ENCODE assay signal across 17 cellular contexts in the genomic region with DNA sequence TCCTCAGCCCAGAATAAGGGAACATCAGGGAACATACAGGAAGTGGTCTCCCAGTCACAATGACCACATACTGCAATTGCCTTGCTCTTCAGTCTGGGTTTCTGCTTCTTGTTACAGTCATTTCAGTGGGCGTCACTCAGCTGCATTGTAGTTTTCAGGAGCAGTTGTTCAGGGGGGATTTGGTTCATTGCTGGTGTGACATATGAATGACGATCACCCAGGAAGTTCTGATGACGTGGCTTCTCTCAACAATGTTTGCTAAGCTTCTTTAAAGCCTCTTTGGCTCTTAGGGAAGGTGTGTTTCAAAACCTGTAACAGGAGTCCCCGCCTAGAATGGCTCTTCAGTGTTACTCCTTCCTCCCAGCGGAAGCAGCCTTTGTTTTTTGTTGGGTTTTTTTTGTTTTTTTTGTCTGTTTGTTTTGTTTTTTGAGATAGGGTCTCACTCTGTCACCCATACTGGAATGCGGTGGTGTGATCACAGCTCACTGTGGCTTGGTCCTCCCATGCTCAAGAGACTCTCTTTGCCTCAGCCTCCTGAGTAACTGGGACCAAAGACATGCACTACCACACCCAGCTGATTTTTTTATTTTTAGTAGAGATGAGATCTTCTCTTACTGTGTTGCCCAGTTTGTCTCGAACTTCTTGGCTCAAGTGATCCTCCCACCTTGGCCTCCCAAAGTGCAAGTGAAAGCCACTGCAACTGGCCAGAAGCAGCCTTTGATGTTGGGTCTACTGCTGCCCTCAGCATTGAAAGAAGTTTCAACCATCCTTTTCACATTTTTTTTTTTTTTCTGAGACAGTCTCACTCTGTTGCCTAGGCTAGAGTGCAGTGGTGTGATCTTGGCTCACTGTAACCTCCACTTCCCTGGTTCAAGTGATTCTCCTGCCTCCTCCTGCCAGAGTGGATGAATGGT. TPM values are rescaled to one million over a fixed set of nuclear protein-coding genes. Genes with fewer than 3 reads are reported as not detected.
DNase-seq lines count a peak whose midpoint lies in the region; ATAC-seq, FAIRE-seq and TF ChIP-seq lines count a peak whose summit lies in the region.
"Had no signal": no experiment of that assay in that cellular context is flagged by ENCODE, and none has a peak within 500 bp of the region (broad histone marks: within the 10 kb centered on the region; RNA-seq: fewer than 3 reads in every experiment).

No MANE protein-coding gene starts in this region.

- CTCF ChIA-PET in CD8-positive, alpha-beta T cell (lab: Charles Lee), result interaction anchor here (1.9 kb wide), 1 partner anchor 55 kb away, joined by 4 read pairs; no protein-coding TSS in a partner anchor

- H3K27me3 ChIP-seq in CD8-positive, alpha-beta T cell (ENCODE audit: insufficient read depth, low read length), result no peaks in the 10 kb centered on the region

- H3K4me3 ChIP-seq in CD8-positive, alpha-beta T cell (ENCODE audit: low read depth, low read length), result no peak overlapping the region
- H3K4me3 ChIP-seq: heart left ventricle had no signal

- no peaks in the 10 kb centered on the region for H3K4me1 ChIP-seq in CD8-positive, alpha-beta T cell (ENCODE audit: insufficient read depth, low read length)

- DNase-seq in COLO668 (lab: John Stamatoyannopoulos, UW; ENCODE audit: unreplicated experiment), result peak; percentile 31
- DNase-seq in RKO (ENCODE audit: low spot score), result peak; percentile 34
- peak; percentile 37 for DNase-seq in kidney glomerular epithelial cell (lab: John Stamatoyannopoulos, UW)
- no peak for DNase-seq in HTR-8/SVneo (ENCODE audit: insufficient read length, low spot score)
- no peak for DNase-seq in head of caudate nucleus
- DNase-seq in CD8-positive, alpha-beta T cell, result no peak
- DNase-seq: activated CD4-positive, alpha-beta T cell treated with anti-CD3 and anti-CD28 coated beads for 48 hours; activated T-cell treated with anti-CD3 and anti-CD28 coated beads, Interleukin-2, amount 50 U/mL, for 24 hours; DND-41; heart left ventricle; NCI-H2107 had no signal

- TF ChIP-seq CTCF in CD8-positive, alpha-beta T cell (IDR thresholded peaks at IDR 0.05), result no peak

- FAIRE-seq in HTR-8/SVneo (lab: Jason Lieb, UNC), result no peak

- ATAC-seq in GM21619 (IDR thresholded peaks at IDR 0.05; ENCODE audit: unreplicated experiment) (peak; percentile 48), HG02759 (IDR thresholded peaks at IDR 0.05; ENCODE audit: unreplicated experiment) (no peak)
- ATAC-seq in CD8-positive, alpha-beta T cell, result no peak
- ATAC-seq: heart left ventricle had no signal

- H3K36me3 ChIP-seq in CD8-positive, alpha-beta T cell (ENCODE audit: insufficient read depth, low read length), result no peaks in the 10 kb centered on the region
- H3K36me3 ChIP-seq: heart left ventricle had no signal

- POLR2A ChIA-PET in CD8-positive, alpha-beta T cell (lab: Charles Lee), result no interaction called here

- no peak overlapping the region for H3K4me3 Mint-ChIP-seq in CD8-positive, alpha-beta T cell
- H3K4me3 Mint-ChIP-seq: activated T-cell treated with anti-CD3 and anti-CD28 coated beads, Interleukin-2, amount 50 U/mL, for 24 hours; B cell had no signal

- no peaks in the 10 kb centered on the region for H3K27me3 Mint-ChIP-seq in CD8-positive, alpha-beta T cell (ENCODE audit: low read depth)

- no peaks in the 10 kb centered on the region for H3K4me1 Mint-ChIP-seq in CD8-positive, alpha-beta T cell (ENCODE audit: low read depth)
- H3K4me1 Mint-ChIP-seq: B cell had no signal

- H3K27ac Mint-ChIP-seq in CD8-positive, alpha-beta T cell, result no peak overlapping the region
- H3K27ac Mint-ChIP-seq: activated T-cell treated with anti-CD3 and anti-CD28 coated beads, Interleukin-2, amount 50 U/mL, for 24 hours; B cell had no signal

- H3K36me3 Mint-ChIP-seq in CD8-positive, alpha-beta T cell, result no peaks in the 10 kb centered on the region

- H3K9me3 ChIP-seq in CD8-positive, alpha-beta T cell (ENCODE audit: low read length), result no peaks in the 10 kb centered on the region
- H3K9me3 ChIP-seq: heart left ventricle had no signal

- no peak overlapping the region for H3K27ac ChIP-seq in CD8-positive, alpha-beta T cell (ENCODE audit: low read depth, low read length)
- H3K27ac ChIP-seq: heart left ventricle, KMS-11 had no signal

- no peaks in the 10 kb centered on the region for H3K9me3 Mint-ChIP-seq in CD8-positive, alpha-beta T cell
- H3K9me3 Mint-ChIP-seq: activated T-cell treated with anti-CD3 and anti-CD28 coated beads, Interleukin-2, amount 50 U/mL, for 24 hours had no signal

- intact Hi-C loops in head of caudate nucleus (cut with DNase I), result no loop called here
- intact Hi-C loops in CD8-positive, alpha-beta T cell (cut with DNase I, micrococcal nuclease), result no loop called here

RNA-seq across cellular contexts. Expression of a gene that starts 1.4 kb away (rescaled TPM):
- total RNA-seq in CD8-positive, alpha-beta T cell, result not detected
- total RNA-seq: B cell; OCI-LY7; T-helper 1 cell treated with Interleukin-12 subunit alpha and Interleukin-12 subunit beta and Interleukin-4 antibody, amounts not matched to agents 30 ng/mL and 1 ng/mL, for 36 hours had no signal

Comparison
In these comparisons a context has a peak if more than half of its experiments do, and no peak if none do; other contexts are left out.
1. DNase-seq: peak in COLO668 (single experiment), RKO (single experiment) and kidney glomerular epithelial cell (single experiment); none in HTR-8/SVneo (single experiment), head of caudate nucleus (0 of 42) and CD8-positive, alpha-beta T cell (0 of 7).